14 cellular contexts compared by ENCODE assay signal in the genomic region with DNA sequence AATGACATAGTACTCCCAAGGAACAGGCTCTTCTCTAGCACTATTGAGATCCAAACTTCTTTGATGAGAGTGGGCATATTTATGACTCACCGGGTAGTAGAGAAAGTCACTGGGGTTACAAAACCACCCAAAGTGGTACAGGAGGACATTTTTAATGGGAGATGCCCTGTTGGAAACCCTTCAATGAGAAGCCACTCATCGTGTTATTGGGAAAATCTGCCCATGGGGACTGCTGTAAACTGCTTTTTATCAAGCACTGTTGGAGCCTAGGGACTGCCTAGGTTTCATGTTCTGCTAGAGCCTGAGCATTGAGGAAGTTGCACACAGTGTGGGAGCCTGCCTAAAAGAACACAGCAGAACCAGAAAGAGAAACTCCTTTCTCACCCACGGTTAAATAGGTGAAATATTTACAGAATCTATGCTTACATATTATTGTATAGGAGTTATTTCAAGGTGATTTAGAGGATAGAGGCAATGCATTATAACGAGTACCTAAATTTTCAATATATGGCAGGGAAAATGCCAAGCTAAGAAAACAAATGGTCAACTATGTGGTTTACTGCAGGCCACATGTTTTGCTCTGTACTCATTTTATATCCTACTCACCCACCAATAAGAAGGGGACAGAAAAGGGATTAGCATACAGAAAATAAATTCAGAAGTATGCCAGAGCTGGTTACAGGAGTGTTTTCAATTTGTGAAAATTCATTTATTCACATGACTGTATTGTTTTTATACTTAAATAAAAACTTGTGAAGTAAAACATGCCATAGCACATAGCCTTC.
DNase-seq lines count a peak whose midpoint lies in the region; ATAC-seq and TF ChIP-seq lines count a peak whose summit lies in the region.
"Had no signal": no experiment of that assay in that cellular context is flagged by ENCODE, and none has a peak within 500 bp of the region (broad histone marks: within the 10 kb centered on the region; RNA-seq: fewer than 3 reads in every experiment).

No MANE protein-coding gene starts in this region.

- no peak overlapping the region for H3K9ac ChIP-seq in OCI-LY3 (ENCODE audit: low read length)

- H3K4me2 ChIP-seq in OCI-LY3 (ENCODE audit: low read length), result peak overlapping the region; percentile 23; the same call in 1 of the 2 replicates

- no peaks in the 10 kb centered on the region for H3K79me2 ChIP-seq in OCI-LY3 (ENCODE audit: low read length)

- DNase-seq in GM10266 (ENCODE audit: extremely low spot score), result peak; percentile 11
- DNase-seq in stimulated activated naive CD8-positive, alpha-beta T cell treated with anti-CD3 and anti-CD28 coated beads, Interleukin-15, Interleukin-2, amounts not matched to agents 100 U/mL and 50 U/mL, for 24 hours, result no peak
- no peak for DNase-seq in pons (ENCODE audit: low spot score)
- DNase-seq in G401 (ENCODE audit: low spot score), result no peak
- DNase-seq in mesothelial cell of epicardium (ENCODE audit: low spot score in 2 of 2, unreplicated experiment in 2 of 2), result no peak
- DNase-seq: activated CD8-positive, alpha-beta memory T cell treated with anti-CD3 and anti-CD28 coated beads, Interleukin-2, amount 50 U/mL, for 48 hours; DMS 273 treated with DMSO at 0.1 percent for 48 hours; posterior cingulate gyrus; stimulated activated CD8-positive, alpha-beta memory T cell treated with anti-CD3 and anti-CD28 coated beads, Interleukin-4, amount 100 ng/mL, for 48 hours had no signal

- peaks cover 3% of the 10 kb centered on the region for H3K9me3 Mint-ChIP-seq in mesothelial cell of epicardium
- H3K9me3 Mint-ChIP-seq: dendritic cell treated with granulocyte-macrophage colony-stimulating factor and Interleukin-4, amounts not matched to agents 40 ng/mL and 50 ng/mL, for 4 days had no signal

- no peaks in the 10 kb centered on the region for H4K20me1 ChIP-seq in OCI-LY3 (ENCODE audit: insufficient read depth, low read length)

- in situ Hi-C loops in G401 (cut with HindIII; ENCODE audit: low sequenced_read_pairs), result no loop called here

- H3K4me3 ChIP-seq in OCI-LY3 (ENCODE audit: low read length), result no peak overlapping the region

- no peak overlapping the region for H3K27ac ChIP-seq in OCI-LY3 (ENCODE audit: low read length)
- H3K27ac ChIP-seq: VCaP had no signal

- H3K9me3 ChIP-seq in OCI-LY3 (ENCODE audit: insufficient read depth, low read length), result no peaks in the 10 kb centered on the region

- peaks cover 6% of the 10 kb centered on the region; the same call in 1 of the 2 replicates for H3K4me1 ChIP-seq in OCI-LY3 (ENCODE audit: low read length)

- H3K27me3 Mint-ChIP-seq in mesothelial cell of epicardium (ENCODE audit: low read depth), result no peaks in the 10 kb centered on the region
- H3K27me3 Mint-ChIP-seq: dendritic cell treated with granulocyte-macrophage colony-stimulating factor and Interleukin-4, amounts not matched to agents 40 ng/mL and 50 ng/mL, for 4 days had no signal

- no peak for TF ChIP-seq CTCF in GM10266 (IDR thresholded peaks at IDR 0.05; ENCODE audit: control insufficient read depth, insufficient read depth, low read depth, missing control alignments)
- TF ChIP-seq CTCF in OCI-LY3 (IDR thresholded peaks at IDR 0.05; ENCODE audit: low read depth, low read length), result no peak
- no peak for TF ChIP-seq CTCF in mesothelial cell of epicardium (IDR thresholded peaks at IDR 0.05; ENCODE audit: unreplicated experiment)

- H3K36me3 ChIP-seq in OCI-LY3 (replicated peaks; ENCODE audit: low read depth, low read length), result no peaks in the 10 kb centered on the region

- no peaks in the 10 kb centered on the region for H3K27me3 ChIP-seq in OCI-LY3 (ENCODE audit: low read depth, low read length)

- no peak overlapping the region for H3K27ac Mint-ChIP-seq in mesothelial cell of epicardium
- H3K27ac Mint-ChIP-seq: dendritic cell treated with granulocyte-macrophage colony-stimulating factor and Interleukin-4, amounts not matched to agents 40 ng/mL and 50 ng/mL, for 4 days had no signal

- H3K4me1 Mint-ChIP-seq in mesothelial cell of epicardium, result no peaks in the 10 kb centered on the region

- no peaks in the 10 kb centered on the region for H3K36me3 Mint-ChIP-seq in mesothelial cell of epicardium

- H2AFZ ChIP-seq in OCI-LY3 (ENCODE audit: low read depth, low read length), result peak overlapping the region; percentile 3; the same call in 1 of the 2 replicates

- ATAC-seq in GM19468 (IDR thresholded peaks at IDR 0.05; ENCODE audit: extremely low read depth, unreplicated experiment) (peak; percentile 71), HG03159 (IDR thresholded peaks at IDR 0.05; ENCODE audit: unreplicated experiment) (peak; percentile 81)
- ATAC-seq in stimulated activated naive CD8-positive, alpha-beta T cell treated with anti-CD3 and anti-CD28 coated beads, Interleukin-15, Interleukin-2, amounts not matched to agents 100 U/mL and 50 U/mL, for 24 hours, result no peak

- no peak overlapping the region for H3K4me3 Mint-ChIP-seq in mesothelial cell of epicardium
- H3K4me3 Mint-ChIP-seq: dendritic cell treated with granulocyte-macrophage colony-stimulating factor and Interleukin-4, amounts not matched to agents 40 ng/mL and 50 ng/mL, for 4 days had no signal
